ENCODE assay signal across 18 cellular contexts in the genomic region with DNA sequence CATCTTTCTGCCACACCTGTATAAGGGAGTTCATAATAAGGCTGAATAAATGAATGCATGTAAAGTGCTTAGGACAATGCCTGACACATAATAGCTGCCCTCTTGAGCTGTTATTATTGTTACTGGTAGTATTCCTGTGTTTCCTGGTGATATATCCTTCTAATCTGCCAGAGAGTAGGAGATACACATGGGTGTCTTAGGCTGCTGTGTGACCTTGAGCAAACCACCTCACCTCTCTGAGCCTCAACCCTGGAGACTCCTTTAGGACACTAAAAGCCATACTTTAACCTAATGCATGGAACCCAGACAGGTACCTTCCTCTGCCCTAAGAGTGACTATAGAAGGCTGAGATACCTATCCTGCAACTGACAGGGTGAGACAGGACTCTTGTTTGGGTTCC. TPM values are rescaled to one million over a fixed set of nuclear protein-coding genes. Genes with fewer than 3 reads are reported as not detected.
"Had no signal": no experiment of that assay in that cellular context is flagged by ENCODE, and none has a peak within 500 bp of the region (broad histone marks: within the 10 kb centered on the region; RNA-seq: fewer than 3 reads in every experiment).

No MANE protein-coding gene starts in this region.

- H3K4me1 ChIP-seq: SJSA1 had no signal

- H3K4me3 ChIP-seq: SJSA1, SK-N-MC had no signal

- H3K4me2 ChIP-seq: KMS-11 had no signal

- H3K27ac ChIP-seq: HL-60, KMS-11, SJSA1, SK-N-MC had no signal

- H3K9ac ChIP-seq: KMS-11 had no signal

- DNase-seq: NCI-H1092 treated with DMSO at 0.1 percent for 48 hours, NCI-H187, NCI-H2029, NCI-H2081 treated with DMSO at 0.1 percent for 48 hours, NCI-H2171, NCI-H226, NCI-H510A, NCI-H524 treated with DMSO at 0.1 percent for 48 hours, SIG-M5 had no signal

- H3K9me3 ChIP-seq: SJSA1 had no signal

- H3K36me3 ChIP-seq: SJSA1 had no signal

- FAIRE-seq: RCC 7860 had no signal

RNA-seq across cellular contexts. Expression of a gene that starts 7.6 kb away (rescaled TPM):
- total RNA-seq: HT-29, IMR-90, M059J, Right ventricle myocardium superior, SJSA1 had no signal
- polyA plus RNA-seq: IMR-90 had no signal

RNA-seq across cellular contexts. Expression of a gene that starts 57.9 kb away (rescaled TPM):
- total RNA-seq: HT-29, IMR-90, M059J, SJSA1 had no signal
- polyA plus RNA-seq: IMR-90 had no signal
